In the genomic region with DNA sequence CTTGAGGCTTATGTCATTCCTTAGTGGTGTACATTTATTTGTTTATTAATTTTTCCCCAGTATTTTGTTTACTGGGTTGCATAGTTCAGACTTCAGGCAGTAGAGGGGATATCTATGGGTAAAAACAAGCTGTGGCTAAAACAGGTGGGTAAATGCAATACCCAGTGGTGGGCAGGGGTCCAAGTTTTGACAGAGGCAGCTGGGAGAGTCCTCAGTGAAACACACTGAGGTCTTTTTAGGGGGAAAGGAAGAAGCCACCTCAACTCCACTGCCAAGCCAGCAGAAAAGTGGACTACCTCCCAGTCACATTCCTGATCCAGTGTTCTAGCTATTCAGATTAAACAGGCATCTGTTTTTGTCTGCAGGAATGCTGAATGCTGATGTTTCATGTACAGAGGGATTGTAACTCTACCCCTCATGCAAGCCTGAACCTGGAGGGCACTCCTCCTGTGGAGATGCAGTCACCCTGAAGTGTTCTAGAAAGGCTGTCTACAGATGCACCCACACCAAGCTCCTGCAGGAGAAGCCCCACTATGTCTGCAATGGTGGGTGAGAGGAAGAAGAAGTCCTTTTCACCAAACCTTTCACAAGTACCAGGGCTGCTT, we compare ENCODE assay signal across 25 cellular contexts.
"Had no signal": no experiment of that assay in that cellular context is flagged by ENCODE, and none has a peak within 500 bp of the region (broad histone marks: within the 10 kb centered on the region; RNA-seq: fewer than 3 reads in every experiment).

No MANE protein-coding gene starts in this region.

- H3K4me1 ChIP-seq: heart right ventricle, neural progenitor cell, parathyroid adenoma, right atrium auricular region, stomach, thyroid gland, vagina had no signal

- FAIRE-seq: endometrium, islet of Langerhans had no signal

- H3K4me3 ChIP-seq: heart right ventricle, lung, mucosa of descending colon, neural progenitor cell, right atrium auricular region, stomach, thyroid gland, vagina had no signal

- H3K27ac ChIP-seq: epithelial cell of prostate, heart right ventricle, neural progenitor cell, parathyroid adenoma, right atrium auricular region, stomach, thyroid gland, vagina had no signal

- H3K4me2 ChIP-seq: neural progenitor cell had no signal

- H3K9me3 ChIP-seq: thyroid gland, vagina had no signal

- H3K9ac ChIP-seq: neural progenitor cell, parathyroid adenoma had no signal

- H2AFZ ChIP-seq: neural progenitor cell, parathyroid adenoma had no signal

- H3K79me2 ChIP-seq: parathyroid adenoma had no signal

- H3K36me3 ChIP-seq: heart right ventricle, neural progenitor cell, right atrium auricular region, stomach, thyroid gland, vagina had no signal

- H3K27me3 ChIP-seq: heart right ventricle, neural progenitor cell, right atrium auricular region, stomach, thyroid gland, vagina had no signal

- DNase-seq: cortex of kidney; effector memory CD8-positive, alpha-beta T cell; foreskin melanocyte; glutamatergic neuron; heart right ventricle; hippocampal formation; kidney glomerular epithelial cell; left colon; left ventricle myocardium superior; mesenchymal stem cell; mucosa of descending colon; naive thymus-derived CD4-positive, alpha-beta T cell; stimulated activated CD4-positive, alpha-beta T cell treated with anti-CD3 and anti-CD28 coated beads, Interleukin-2, amount 100 ng/mL, for 24 hours; stimulated activated CD4-positive, alpha-beta T cell treated with anti-CD3 and anti-CD28 coated beads, Interleukin-4, amount 100 ng/mL, for 24 hours; stimulated activated naive CD4-positive, alpha-beta T cell treated with Interleukin-2 at 50 U/mL for 16 hours; stomach; thyroid gland had no signal
